ENCODE assay signal across 8 cellular contexts in genomic region chr11:108115495-108116140, GRCh38. TPM values are rescaled to one million over a fixed set of nuclear protein-coding genes. Genes with fewer than 3 reads are reported as not detected.
A peak's percentile ranks its signal among the peaks of the same experiment; 100 is the strongest.
DNase-seq lines count a peak whose midpoint lies in the region; ATAC-seq and TF ChIP-seq lines count a peak whose summit lies in the region.

No MANE protein-coding gene starts in this region.

- TF ChIP-seq CTCF in OCI-LY7 (conservative IDR thresholded peaks at IDR 0.05; ENCODE audit: low read length), result no peak
- no peak for TF ChIP-seq CTCF in mucosa of descending colon (IDR thresholded peaks at IDR 0.05)
- TF ChIP-seq CTCF in GM10248 (IDR thresholded peaks at IDR 0.05; ENCODE audit: control extremely low read depth, extremely low read depth, low read depth, missing control alignments), result no peak

- H3K79me2 ChIP-seq in OCI-LY7 (ENCODE audit: insufficient read depth, low read depth, low read length), result no peaks in the 10 kb centered on the region

- H3K4me3 Mint-ChIP-seq in activated naive CD4-positive, alpha-beta T cell treated with anti-CD3 and anti-CD28 coated beads for 36 hours, result no peak overlapping the region

- no peak overlapping the region for H3K27ac ChIP-seq in OCI-LY7 (ENCODE audit: low read depth, low read length, poor library complexity, severe bottlenecking)
- peak overlapping the region; percentile 32 for H3K27ac ChIP-seq in epithelial cell of prostate

- peak; percentile 66 for ATAC-seq in GM19463 (IDR thresholded peaks at IDR 0.05; ENCODE audit: unreplicated experiment)
- ATAC-seq in mucosa of descending colon, result peak; percentile 86

- no peak overlapping the region for H2AFZ ChIP-seq in OCI-LY7 (ENCODE audit: low read length)

- H3K4me3 ChIP-seq in OCI-LY7 (ENCODE audit: low read depth, low read length, poor library complexity, severe bottlenecking) (no peak overlapping the region), mucosa of descending colon (no peak overlapping the region)

- H3K4me1 Mint-ChIP-seq in activated naive CD4-positive, alpha-beta T cell treated with anti-CD3 and anti-CD28 coated beads for 36 hours (ENCODE audit: low read depth), result peaks cover 3% of the 10 kb centered on the region

- POLR2A ChIA-PET in OCI-LY7 (lab: Charles Lee), result interaction anchor here (1.0 kb wide), 1 partner anchor 16 kb away, joined by 3 read pairs; no protein-coding TSS in a partner anchor
- POLR2A ChIA-PET in GM10248 (lab: Yijun Ruan, JAX), result no interaction called here

- no peaks in the 10 kb centered on the region for H3K36me3 Mint-ChIP-seq in activated naive CD4-positive, alpha-beta T cell treated with anti-CD3 and anti-CD28 coated beads for 36 hours (ENCODE audit: low read depth)

- no TSS peak for BruUV-seq in OCI-LY7 (replicated peaks; lab: Mats Ljungman, UMichigan)

- H3K36me3 ChIP-seq in OCI-LY7 (ENCODE audit: insufficient read depth, low read length) (no peaks in the 10 kb centered on the region), mucosa of descending colon (ENCODE audit: low read depth) (no peaks in the 10 kb centered on the region)

- no peaks in the 10 kb centered on the region for H3K9me3 Mint-ChIP-seq in activated naive CD4-positive, alpha-beta T cell treated with anti-CD3 and anti-CD28 coated beads for 36 hours

- H4K20me1 ChIP-seq in OCI-LY7 (ENCODE audit: insufficient read depth, low read length), result no peaks in the 10 kb centered on the region

- intact Hi-C loops in OCI-LY7 (cut with micrococcal nuclease; ENCODE audit: unreplicated experiment) (loop anchor here (10.0 kb wide), 1 partner anchor 299 kb away; no protein-coding TSS in a partner anchor), mucosa of descending colon (cut with DNase I, micrococcal nuclease) (no loop called here)
- intact Hi-C loops in activated naive CD4-positive, alpha-beta T cell treated with anti-CD3 and anti-CD28 coated beads for 36 hours (cut with micrococcal nuclease), result no loop called here

- H3K4me1 ChIP-seq in OCI-LY7 (ENCODE audit: insufficient read depth, low read length, poor library complexity, severe bottlenecking) (peaks cover under 1% of the 10 kb centered on the region), mucosa of descending colon (ENCODE audit: low read depth) (no peaks in the 10 kb centered on the region)

- H3K27ac Mint-ChIP-seq in activated naive CD4-positive, alpha-beta T cell treated with anti-CD3 and anti-CD28 coated beads for 36 hours, result no peak overlapping the region

- CTCF ChIA-PET in OCI-LY7 (lab: Charles Lee; ENCODE audit: unreplicated experiment), result no interaction called here
- CTCF ChIA-PET in activated naive CD4-positive, alpha-beta T cell treated with anti-CD3 and anti-CD28 coated beads for 36 hours (lab: Charles Lee), result no interaction called here
- CTCF ChIA-PET in GM10248 (lab: Yijun Ruan, JAX), result no interaction called here

- H3K9me3 ChIP-seq in OCI-LY7 (ENCODE audit: low read length) (no peaks in the 10 kb centered on the region), mucosa of descending colon (no peaks in the 10 kb centered on the region)

- DNase-seq in OCI-LY7 (ENCODE audit: low spot score), result peak; percentile 9
- peak; percentile 57 for DNase-seq in epithelial cell of prostate (ENCODE audit: low read depth, low spot score)
- peak; percentile 61 to 81 (median 70) for DNase-seq in mucosa of descending colon
- DNase-seq in stimulated activated CD4-positive, alpha-beta T cell treated with anti-CD3 and anti-CD28 coated beads, Interleukin-4, amount 100 ng/mL, for 24 hours, result no peak
- no peak for DNase-seq in activated naive CD4-positive, alpha-beta T cell treated with anti-CD3 and anti-CD28 coated beads for 36 hours
- no peak for DNase-seq in GM10248 (ENCODE audit: extremely low spot score)
- no peak for DNase-seq in stimulated activated CD8-positive, alpha-beta memory T cell treated with anti-CD3 and anti-CD28 coated beads, Interleukin-4, amount 100 ng/mL, for 48 hours

- no peaks in the 10 kb centered on the region for H3K9me2 ChIP-seq in OCI-LY7 (ENCODE audit: insufficient read depth, low read length)

- H3K27me3 Mint-ChIP-seq in activated naive CD4-positive, alpha-beta T cell treated with anti-CD3 and anti-CD28 coated beads for 36 hours (ENCODE audit: low read depth), result no peaks in the 10 kb centered on the region

- no peak overlapping the region for H3K4me2 ChIP-seq in OCI-LY7 (ENCODE audit: low read length)

RNA-seq across cellular contexts. Expression of gene ACAT1, which starts 5.7 kb away (rescaled TPM):
- total RNA-seq in OCI-LY7 (2014; rRNA removed; shearing (Covaris generic)), result 69.8 and 83.2 TPM in 2 replicates
- 66.7 and 86.3 TPM in 2 replicates for total RNA-seq in OCI-LY7 (2022)
- 100 to 1,000 TPM in 1 of 3 donors, 10 to 100 TPM in 2; 88.8 to 123 (median 98.0) TPM for total RNA-seq in mucosa of descending colon
- total RNA-seq in activated naive CD4-positive, alpha-beta T cell treated with anti-CD3 and anti-CD28 coated beads for 36 hours, result 10 to 100 TPM; 54.9 to 55.0 TPM

Comparison
In these comparisons a context has a peak if more than half of its experiments do, and no peak if none do; other contexts are left out.
1. DNase-seq: peak in OCI-LY7 (single experiment), epithelial cell of prostate (single experiment) and mucosa of descending colon (3 of 3); none in stimulated activated CD4-positive, alpha-beta T cell treated with anti-CD3 and anti-CD28 coated beads, Interleukin-4, amount 100 ng/mL, for 24 hours (single experiment), activated naive CD4-positive, alpha-beta T cell treated with anti-CD3 and anti-CD28 coated beads for 36 hours (single experiment), GM10248 (single experiment) and stimulated activated CD8-positive, alpha-beta memory T cell treated with anti-CD3 and anti-CD28 coated beads, Interleukin-4, amount 100 ng/mL, for 48 hours (single experiment).